In the genomic region with DNA sequence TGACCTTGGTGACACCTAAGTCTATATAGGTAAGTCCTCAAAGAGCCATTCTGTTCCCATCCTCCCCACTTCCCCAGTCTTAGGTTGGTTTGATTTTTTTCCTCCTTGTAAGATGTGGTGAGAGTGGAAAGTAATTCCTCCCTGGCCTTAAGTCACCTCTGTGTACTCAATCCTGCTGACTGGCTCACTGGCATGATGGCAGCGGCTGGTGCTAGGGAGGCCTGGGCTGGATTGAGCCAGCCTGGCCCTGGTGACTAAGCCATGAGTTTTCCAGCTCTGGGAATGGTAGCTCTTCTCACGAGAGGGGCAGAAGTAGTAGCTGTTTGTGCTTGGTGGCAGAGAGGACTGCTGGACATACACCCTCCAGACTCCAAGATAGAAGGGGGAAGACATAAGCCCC, we compare ENCODE assay signal across 10 cellular contexts. TPM values are rescaled to one million over a fixed set of nuclear protein-coding genes. Genes with fewer than 3 reads are reported as not detected.
DNase-seq lines count a peak whose midpoint lies in the region; TF ChIP-seq lines count a peak whose summit lies in the region.
"Had no signal": no experiment of that assay in that cellular context is flagged by ENCODE, and none has a peak within 500 bp of the region (broad histone marks: within the 10 kb centered on the region; RNA-seq: fewer than 3 reads in every experiment).

No MANE protein-coding gene starts in this region.

- 6% methylated on average over 2 of the region's 2 CpGs for WGBS in SK-N-SH (ENCODE audit: low lambda C conversion rate)
- WGBS in lower leg skin, 2 donors: 24 to 38% methylated on average over 2 of the region's 2 CpGs

- DNase-seq in Daoy (ENCODE audit: low read depth): peak; percentile 91
- DNase-seq in SK-N-SH: no peak
- peak; percentile 63 for DNase-seq in fibroblast of villous mesenchyme (ENCODE audit: low read depth)
- DNase-seq in renal cortical epithelial cell (ENCODE audit: low read depth): peak; percentile 95
- no peak for DNase-seq in GM10248 (ENCODE audit: extremely low spot score)
- no peak for DNase-seq in lower leg skin (ENCODE audit: low spot score in 2 of 2)
- no peak for DNase-seq in T-helper 1 cell
- no peak for DNase-seq in activated CD4-positive, alpha-beta T cell treated with anti-CD3 and anti-CD28 coated beads for 48 hours
- DNase-seq: NCI-H345; stimulated activated CD4-positive, alpha-beta T cell treated with anti-CD3 and anti-CD28 coated beads, Interleukin-4, amount 100 ng/mL, for 1 hour had no signal

- no peak for TF ChIP-seq RAD21 in SK-N-SH (IDR thresholded peaks at IDR 0.05; ENCODE audit: low read length)

- H4K20me1 ChIP-seq in SK-N-SH (ENCODE audit: insufficient read depth): no peaks in the 10 kb centered on the region

- peak overlapping the region; percentile 89 for H3K4me2 ChIP-seq in SK-N-SH

- CTCF ChIA-PET in SK-N-SH (lab: Yijun Ruan, JAX): interaction anchor here (1.2 to 12.4 kb wide), 4 partner anchors 9 to 273 kb away, joined by 3 to 430 read pairs (median 4); partner anchors contain the start of gene DHX8
- CTCF ChIA-PET in GM10248 (lab: Yijun Ruan, JAX): interaction anchor here (1.1 to 11.8 kb wide), 3 partner anchors 8 to 81 kb away, joined by 5 to 266 read pairs (median 25); partner anchors contain the start of gene DHX8

- intact Hi-C loops in lower leg skin (cut with DNase I; ENCODE audit: low total_unique reads): no loop called here

- TF ChIP-seq EP300 in SK-N-SH (IDR thresholded peaks at IDR 0.05; ENCODE audit: borderline replicate concordance in 1 of 2, low read depth in 1 of 2, low read length in 1 of 2): no peak

- H3K4me3 ChIP-seq in SK-N-SH (ENCODE audit: low read depth in 2 of 2, low read length in 1 of 2) (peak overlapping the region in 1 of 2 experiments; percentile 78; a peak in 2 of 4 replicates), fibroblast of villous mesenchyme (ENCODE audit: low read depth, low read length) (peak overlapping the region; percentile 88), lower leg skin (ENCODE audit: low read depth, poor library complexity, severe bottlenecking) (no peak overlapping the region)

- POLR2A ChIA-PET in SK-N-SH (lab: Yijun Ruan, JAX): interaction anchor here (1.3 to 1.7 kb wide), 2 partner anchors 41 to 82 kb away, joined by 3 to 5 read pairs; partner anchors contain the start of gene DHX8
- POLR2A ChIA-PET in GM10248 (lab: Yijun Ruan, JAX): interaction anchor here (1.3 kb wide), 1 partner anchor 41 kb away, joined by 4 read pairs; no protein-coding TSS in a partner anchor

- peaks cover 4 to 22% of the 10 kb centered on the region in 2 experiments; a peak in 1 of 4 replicates for H3K4me1 ChIP-seq in SK-N-SH (ENCODE audit: control insufficient read depth in 1 of 2, insufficient read depth in 2 of 2, low read depth in 1 of 2, low read length in 1 of 2)

- peaks cover 0 to 4% of the 10 kb centered on the region in 2 experiments for H3K36me3 ChIP-seq in SK-N-SH (replicated peaks in 1 of 2; ENCODE audit: control insufficient read depth in 1 of 2, insufficient read depth in 2 of 2, low read length in 1 of 2)

- no peaks in the 10 kb centered on the region for H3K9me2 ChIP-seq in SK-N-SH

- no peaks in the 10 kb centered on the region for H3K27me3 ChIP-seq in SK-N-SH (ENCODE audit: insufficient read depth)

- no peaks in the 10 kb centered on the region for H3K9me3 ChIP-seq in SK-N-SH

- TF ChIP-seq CTCF in SK-N-SH (IDR thresholded peaks at IDR 0.05) (no peak), fibroblast of villous mesenchyme (IDR thresholded peaks at IDR 0.05; ENCODE audit: insufficient read depth, low read depth, low read length) (no peak), GM10248 (IDR thresholded peaks at IDR 0.05; ENCODE audit: control extremely low read depth, extremely low read depth, low read depth, missing control alignments) (no peak), lower leg skin (IDR thresholded peaks at IDR 0.05) (no peak)

- H3K9ac ChIP-seq in SK-N-SH: peak overlapping the region; percentile 67

- H3K79me2 ChIP-seq in SK-N-SH (ENCODE audit: insufficient read depth): peaks cover 47% of the 10 kb centered on the region

- no peak for TF ChIP-seq POLR2A in lower leg skin (IDR thresholded peaks at IDR 0.05)

- H3F3A ChIP-seq in SK-N-SH (replicated peaks; ENCODE audit: insufficient read depth): peaks cover 16% of the 10 kb centered on the region

- H3K27ac ChIP-seq in SK-N-SH (ENCODE audit: low read depth in 2 of 2, low read length in 1 of 2): peak overlapping the region in 1 of 2 experiments; percentile 92; a peak in 2 of 4 replicates

- no peak overlapping the region for H2AFZ ChIP-seq in SK-N-SH (ENCODE audit: low read depth)

TF ChIP-seq in SK-N-SH, 30 proteins besides CTCF, POLR2A, EP300 and RAD21 (continues in another document):
- 0 out of 2 replicates have a peak, but pooled peaks have one; percentile 29 for TF ChIP-seq POLR2AphosphoS5 (IDR thresholded peaks at IDR 0.05; ENCODE audit: low read depth, low read length)
- no peak for TF ChIP-seq PBX3 (IDR thresholded peaks at IDR 0.05)
- no peak for TF ChIP-seq TEAD4 (IDR thresholded peaks at IDR 0.05; ENCODE audit: borderline replicate concordance, insufficient read depth)
- no peak for TF ChIP-seq FOXM1 (IDR thresholded peaks at IDR 0.05; ENCODE audit: low read depth)
- TF ChIP-seq SMC3 (IDR thresholded peaks at IDR 0.05; ENCODE audit: low read depth, low read length): no peak
- peak; percentile 64; the same call in 1 of the 2 replicates for TF ChIP-seq FOSL2 (IDR thresholded peaks at IDR 0.05; ENCODE audit: borderline replicate concordance, low read depth)
- TF ChIP-seq MAX (IDR thresholded peaks at IDR 0.05; ENCODE audit: low read depth): peak; percentile 68
- peak; percentile 11; the same call in 1 of the 2 replicates for TF ChIP-seq TAF1 (IDR thresholded peaks at IDR 0.05; ENCODE audit: borderline replicate concordance, low read depth, low read length)
- TF ChIP-seq ZBTB33 (IDR thresholded peaks at IDR 0.05; ENCODE audit: borderline replicate concordance, low read depth): no peak
- no peak; the same call in 1 of the 2 replicates for TF ChIP-seq SIN3A (IDR thresholded peaks at IDR 0.05; ENCODE audit: borderline replicate concordance, low read depth, low read length)
- no peak for TF ChIP-seq JUND (IDR thresholded peaks at IDR 0.05)
- TF ChIP-seq FOXJ3 (CRISPR knock-in tag; IDR thresholded peaks at IDR 0.05): no peak
- TF ChIP-seq, protein P1, sequence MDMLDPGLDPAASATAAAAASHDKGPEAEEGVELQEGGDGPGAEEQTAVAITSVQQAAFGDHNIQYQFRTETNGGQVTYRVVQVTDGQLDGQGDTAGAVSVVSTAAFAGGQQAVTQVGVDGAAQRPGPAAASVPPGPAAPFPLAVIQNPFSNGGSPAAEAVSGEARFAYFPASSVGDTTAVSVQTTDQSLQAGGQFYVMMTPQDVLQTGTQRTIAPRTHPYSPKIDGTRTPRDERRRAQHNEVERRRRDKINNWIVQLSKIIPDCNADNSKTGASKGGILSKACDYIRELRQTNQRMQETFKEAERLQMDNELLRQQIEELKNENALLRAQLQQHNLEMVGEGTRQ (IDR thresholded peaks at IDR 0.05; ENCODE audit: borderline replicate concordance, low read depth, low read length): no peak
- TF ChIP-seq IRF3 (IDR thresholded peaks at IDR 0.05; ENCODE audit: low read depth, low read length): no peak
- TF ChIP-seq TCF12 (IDR thresholded peaks at IDR 0.05): peak; percentile 44; the same call in 1 of the 2 replicates
- TF ChIP-seq NRF1 (IDR thresholded peaks at IDR 0.05; ENCODE audit: low read depth, low read length): no peak

RNA-seq across cellular contexts. Expression of gene ARL4D, which starts 2.5 kb away (rescaled TPM):
- total RNA-seq in Daoy (2014; rRNA removed; shearing (Covaris generic)): 7.0 and 12.8 TPM in 2 replicates
- polyA plus RNA-seq in SK-N-SH (2012; rRNA removed): 22.7 and 29.5 TPM in 2 replicates
- polyA plus RNA-seq in SK-N-SH (2012; cell fraction: cytosol; rRNA removed): 16.4 and 17.8 TPM in 2 replicates
- 25.7 and 35.5 TPM in 2 replicates for polyA plus RNA-seq in SK-N-SH (2012; cell fraction: nucleus; rRNA removed)
- total RNA-seq in fibroblast of villous mesenchyme: 15.1 and 20.0 TPM in 2 replicates
- total RNA-seq in renal cortical epithelial cell: 17.2 and 26.5 TPM in 2 replicates
- total RNA-seq in lower leg skin: 10 to 100 TPM; 30.3 to 50.6 (median 43.7) TPM

Comparison
In these comparisons a context has a peak if more than half of its experiments do, and no peak if none do; other contexts are left out.
1. DNase-seq: peak in Daoy (single experiment), fibroblast of villous mesenchyme (single experiment) and renal cortical epithelial cell (single experiment); none in SK-N-SH (single experiment), GM10248 (single experiment), lower leg skin (0 of 2), T-helper 1 cell (0 of 5) and activated CD4-positive, alpha-beta T cell treated with anti-CD3 and anti-CD28 coated beads for 48 hours (single experiment).